Comparison of ENCODE assay signal across 2 cellular contexts in the genomic region with DNA sequence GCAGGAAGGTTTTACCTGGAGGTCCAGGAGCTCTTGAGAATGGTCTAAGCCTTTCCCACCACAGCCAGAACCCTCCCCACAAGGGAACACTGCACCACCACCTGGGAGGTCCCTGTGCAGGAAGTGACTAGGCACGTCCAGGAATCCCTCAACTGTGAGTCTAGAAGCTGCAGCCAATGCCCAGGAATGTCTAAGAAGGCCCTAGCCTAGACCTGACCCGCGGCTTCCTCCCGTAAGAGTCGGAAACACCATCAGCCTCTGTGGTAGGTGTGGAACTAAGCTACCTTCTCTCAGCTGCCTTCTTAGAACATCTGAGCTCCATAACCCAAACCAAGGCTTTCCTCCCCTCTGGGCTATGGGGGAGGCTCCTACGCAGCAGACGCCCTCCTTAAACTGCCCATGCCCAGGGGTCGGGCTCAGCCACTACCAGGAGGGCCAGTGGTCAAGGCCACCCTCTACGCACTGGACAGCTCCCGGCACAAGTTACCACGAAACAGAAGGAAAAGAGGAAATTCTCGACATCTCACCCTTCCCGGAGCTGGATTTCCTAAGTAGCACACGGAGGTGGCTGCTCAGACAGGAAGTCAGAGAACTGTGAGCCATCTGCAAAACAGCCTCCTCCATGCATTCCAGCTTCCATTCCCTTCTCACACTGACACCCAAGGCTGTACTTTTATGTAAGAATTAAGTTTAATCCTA.
TF ChIP-seq lines count a peak whose summit lies in the region.

No MANE protein-coding gene starts in this region.

TF ChIP-seq in IMR-90, 13 proteins besides CTCF, POLR2A, EP300 and RAD21:
- TF ChIP-seq MAZ (IDR thresholded peaks at IDR 0.05; ENCODE audit: borderline replicate concordance, low read depth, low read length) (no peak), FOS (IDR thresholded peaks at IDR 0.05; ENCODE audit: low read depth, low read length) (no peak)
TF ChIP-seq in IMR-90: peak in this region for 0.

TF ChIP-seq in K562, 482 proteins besides CTCF, POLR2A, EP300 and RAD21:
- no peak for TF ChIP-seq ZFP30 (CRISPR knock-in tag; IDR thresholded peaks at IDR 0.05; ENCODE audit: borderline replicate concordance)
- no peak for TF ChIP-seq EGR1 (conservative IDR thresholded peaks at IDR 0.05)
- no peak for TF ChIP-seq NRF1 (conservative IDR thresholded peaks at IDR 0.05 in 1 of 2, IDR thresholded peaks at IDR 0.05 in 1 of 2)
- no peak for TF ChIP-seq SREBF1 (IDR thresholded peaks at IDR 0.05; ENCODE audit: borderline replicate concordance, low read depth, low read length)
- TF ChIP-seq, protein P1, sequence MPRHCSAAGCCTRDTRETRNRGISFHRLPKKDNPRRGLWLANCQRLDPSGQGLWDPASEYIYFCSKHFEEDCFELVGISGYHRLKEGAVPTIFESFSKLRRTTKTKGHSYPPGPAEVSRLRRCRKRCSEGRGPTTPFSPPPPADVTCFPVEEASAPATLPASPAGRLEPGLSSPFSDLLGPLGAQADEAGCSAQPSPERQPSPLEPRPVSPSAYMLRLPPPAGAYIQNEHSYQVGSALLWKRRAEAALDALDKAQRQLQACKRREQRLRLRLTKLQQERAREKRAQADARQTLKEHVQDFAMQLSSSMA (CRISPR knock-in tag; IDR thresholded peaks at IDR 0.05), result no peak
- no peak for TF ChIP-seq ZFP36 (IDR thresholded peaks at IDR 0.05; ENCODE audit: low read depth, low read length, partially characterized antibody)
- no peak for TF ChIP-seq YY1 (IDR thresholded peaks at IDR 0.05; ENCODE audit: borderline replicate concordance in 1 of 3, control insufficient read depth in 1 of 3, extremely low read depth in 1 of 3, insufficient read depth in 3 of 3, insufficient read length in 1 of 3, insufficient replicate concordance in 2 of 3, low read depth in 1 of 3, low read length in 2 of 3)
- no peak for TF ChIP-seq PURB (CRISPR knock-in tag; IDR thresholded peaks at IDR 0.05; ENCODE audit: low read depth)
- TF ChIP-seq IRF2 (CRISPR knock-in tag; IDR thresholded peaks at IDR 0.05), result no peak
- TF ChIP-seq, protein P2, sequence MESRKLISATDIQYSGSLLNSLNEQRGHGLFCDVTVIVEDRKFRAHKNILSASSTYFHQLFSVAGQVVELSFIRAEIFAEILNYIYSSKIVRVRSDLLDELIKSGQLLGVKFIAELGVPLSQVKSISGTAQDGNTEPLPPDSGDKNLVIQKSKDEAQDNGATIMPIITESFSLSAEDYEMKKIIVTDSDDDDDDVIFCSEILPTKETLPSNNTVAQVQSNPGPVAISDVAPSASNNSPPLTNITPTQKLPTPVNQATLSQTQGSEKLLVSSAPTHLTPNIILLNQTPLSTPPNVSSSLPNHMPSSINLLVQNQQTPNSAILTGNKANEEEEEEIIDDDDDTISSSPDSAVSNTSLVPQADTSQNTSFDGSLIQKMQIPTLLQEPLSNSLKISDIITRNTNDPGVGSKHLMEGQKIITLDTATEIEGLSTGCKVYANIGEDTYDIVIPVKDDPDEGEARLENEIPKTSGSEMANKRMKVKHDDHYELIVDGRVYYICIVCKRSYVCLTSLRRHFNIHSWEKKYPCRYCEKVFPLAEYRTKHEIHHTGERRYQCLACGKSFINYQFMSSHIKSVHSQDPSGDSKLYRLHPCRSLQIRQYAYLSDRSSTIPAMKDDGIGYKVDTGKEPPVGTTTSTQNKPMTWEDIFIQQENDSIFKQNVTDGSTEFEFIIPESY (CRISPR knock-in tag; IDR thresholded peaks at IDR 0.05), result no peak
- no peak for TF ChIP-seq BRCA1 (IDR thresholded peaks at IDR 0.05)
- TF ChIP-seq BRCA1 (CRISPR knock-in tag; IDR thresholded peaks at IDR 0.05), result no peak
- TF ChIP-seq, protein P3, sequence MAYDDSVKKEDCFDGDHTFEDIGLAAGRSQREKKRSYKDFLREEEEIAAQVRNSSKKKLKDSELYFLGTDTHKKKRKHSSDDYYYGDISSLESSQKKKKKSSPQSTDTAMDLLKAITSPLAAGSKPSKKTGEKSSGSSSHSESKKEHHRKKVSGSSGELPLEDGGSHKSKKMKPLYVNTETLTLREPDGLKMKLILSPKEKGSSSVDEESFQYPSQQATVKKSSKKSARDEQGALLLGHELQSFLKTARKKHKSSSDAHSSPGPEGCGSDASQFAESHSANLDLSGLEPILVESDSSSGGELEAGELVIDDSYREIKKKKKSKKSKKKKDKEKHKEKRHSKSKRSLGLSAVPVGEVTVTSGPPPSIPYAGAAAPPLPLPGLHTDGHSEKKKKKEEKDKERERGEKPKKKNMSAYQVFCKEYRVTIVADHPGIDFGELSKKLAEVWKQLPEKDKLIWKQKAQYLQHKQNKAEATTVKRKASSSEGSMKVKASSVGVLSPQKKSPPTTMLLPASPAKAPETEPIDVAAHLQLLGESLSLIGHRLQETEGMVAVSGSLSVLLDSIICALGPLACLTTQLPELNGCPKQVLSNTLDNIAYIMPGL (CRISPR knock-in tag; IDR thresholded peaks at IDR 0.05), result no peak
- no peak for TF ChIP-seq MYBL2 (IDR thresholded peaks at IDR 0.05; ENCODE audit: low read depth)
- no peak for TF ChIP-seq MYBL2 (CRISPR knock-in tag; IDR thresholded peaks at IDR 0.05; ENCODE audit: borderline replicate concordance)
- no peak for TF ChIP-seq SOX6 (IDR thresholded peaks at IDR 0.05)
- no peak for TF ChIP-seq ZBTB1 (CRISPR knock-in tag; IDR thresholded peaks at IDR 0.05; ENCODE audit: borderline replicate concordance, low read depth)
TF ChIP-seq in K562: peak in this region for 0.
